In the genomic region with DNA sequence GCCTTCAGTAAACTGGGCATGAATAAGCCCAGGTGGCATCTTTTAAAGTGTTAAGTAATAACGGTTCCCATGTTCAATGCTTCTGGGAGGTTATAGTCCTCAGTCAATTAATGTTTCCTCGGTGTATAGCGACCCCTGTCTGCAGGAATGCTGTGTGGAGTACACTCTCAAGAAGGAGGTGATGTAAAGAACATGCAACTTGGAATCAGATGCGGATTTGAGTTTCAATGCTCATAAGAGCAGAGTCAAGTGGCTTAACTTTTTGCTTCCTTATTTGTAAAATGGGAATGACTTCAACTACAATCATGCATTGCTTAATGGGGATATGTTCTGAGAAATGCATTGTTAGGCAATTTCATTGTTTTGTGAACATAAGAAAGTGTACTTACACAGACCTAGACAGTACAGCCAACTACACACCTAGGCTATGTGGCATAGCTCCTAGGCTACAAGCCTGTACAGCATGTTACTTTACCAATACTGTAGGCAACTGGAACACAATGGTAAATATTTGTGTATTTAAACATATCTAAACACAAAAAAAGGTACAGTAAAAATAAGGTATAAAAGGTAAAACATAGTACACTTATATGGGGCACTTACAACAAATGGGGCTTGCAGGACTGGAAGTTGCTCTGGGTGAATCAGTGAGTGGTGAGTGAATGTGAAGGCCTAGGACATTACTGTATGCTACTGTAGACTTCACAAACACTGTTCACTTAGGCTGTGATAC, we compare ENCODE assay signal across 7 cellular contexts. TPM values are rescaled to one million over a fixed set of nuclear protein-coding genes. Genes with fewer than 3 reads are reported as not detected.
DNase-seq lines count a peak whose midpoint lies in the region; ATAC-seq, FAIRE-seq and TF ChIP-seq lines count a peak whose summit lies in the region.

No MANE protein-coding gene starts in this region.

- ATAC-seq in HG02571 (IDR thresholded peaks at IDR 0.05; ENCODE audit: unreplicated experiment) (peak; percentile 84), K562 (peak; percentile 96)

- H3K4me1 ChIP-seq in K562 (replicated peaks in 1 of 2; ENCODE audit: control insufficient read depth in 2 of 2, insufficient read depth in 2 of 2, low read length in 2 of 2), result peaks cover 0 to 3% of the 10 kb centered on the region in 2 experiments; a peak in 1 of 5 replicates

- H3K27me3 ChIP-seq in K562 (ENCODE audit: control insufficient read depth in 2 of 2, insufficient read depth in 2 of 2, low read length in 2 of 2), result peaks cover 6 to 19% of the 10 kb centered on the region in 2 experiments; a peak in 4 of 5 replicates

- peak; percentile 79 for TF ChIP-seq CTCF in GM12875 (IDR thresholded peaks at IDR 0.05; ENCODE audit: borderline replicate concordance, insufficient read depth, low read depth, low read length)
- TF ChIP-seq CTCF in K562 (IDR thresholded peaks at IDR 0.05 in 2 of 3, conservative IDR thresholded peaks at IDR 0.05 in 1 of 3; ENCODE audit: insufficient read depth in 2 of 3, low read depth in 1 of 3, low read length in 3 of 3), result peak; percentile 79 to 91 (median 82)

- intact Hi-C loops in K562 (cut with micrococcal nuclease), result loop anchor here (1.0 to 5.0 kb wide), 3 partner anchors 52 to 280 kb away; no protein-coding TSS in a partner anchor

- in situ Hi-C loops in K562 (cut with MboI), result no loop called here

- no peak overlapping the region for H3K4me2 ChIP-seq in K562 (ENCODE audit: insufficient read depth, low read length)

- no peaks in the 10 kb centered on the region for H3K9me3 ChIP-seq in K562 (replicated peaks; ENCODE audit: control insufficient read depth, insufficient read depth, low read depth, low read length)

- no peaks in the 10 kb centered on the region for H3K9me1 ChIP-seq in K562 (ENCODE audit: control insufficient read depth, insufficient read depth, low read length)

- BruUV-seq in K562 (replicated peaks; lab: Mats Ljungman, UMichigan), result no TSS peak

- H3K27ac ChIP-seq in K562 (ENCODE audit: extremely low read depth, low read depth, low read length), result no peak overlapping the region

- H3K36me3 Mint-ChIP-seq in immature natural killer cell, result no peaks in the 10 kb centered on the region

- POLR2A ChIA-PET in K562 (lab: Yijun Ruan, JAX), result no interaction called here

- no peak for TF ChIP-seq POLR2A in K562 (conservative IDR thresholded peaks at IDR 0.05)

- 0% methylated on average over 4 of the region's 4 CpGs for WGBS in K562 (ENCODE audit: insufficient coverage, low coverage, missing lambda C conversion rate)

- H3K9ac ChIP-seq in K562 (ENCODE audit: insufficient read depth in 1 of 2, low read depth in 2 of 2, low read length in 2 of 2), result no peak overlapping the region

- no peak overlapping the region for H3K27ac Mint-ChIP-seq in immature natural killer cell

- peaks cover 2 to 6% (median 3%) of the 10 kb centered on the region in 3 donors for H3K27me3 Mint-ChIP-seq in immature natural killer cell (ENCODE audit: low read depth in 3 of 3)

- no peaks in the 10 kb centered on the region for H3K4me1 Mint-ChIP-seq in immature natural killer cell

- peak overlapping the region; percentile 22; the same call in 1 of the 2 replicates for H2AFZ ChIP-seq in K562 (ENCODE audit: low read depth, low read length)

- H3K4me3 ChIP-seq in GM12875 (ENCODE audit: low read depth, low read length), result no peak overlapping the region
- H3K4me3 ChIP-seq in K562, result no peak overlapping the region

- TF ChIP-seq EP300 in K562 (IDR thresholded peaks at IDR 0.05; ENCODE audit: low read length), result peak; percentile 82

- peak; percentile 63 for FAIRE-seq in K562 (lab: Jason Lieb, UNC)

- H3K9me3 Mint-ChIP-seq in immature natural killer cell, result no peaks in the 10 kb centered on the region

- peak; percentile 29 for DNase-seq in NCI-H1092 treated with DMSO at 0.1 percent for 48 hours (lab: John Stamatoyannopoulos, UW)
- DNase-seq in T-helper 22 cell (ENCODE audit: low read depth), result peak; percentile 10
- peak; percentile 47 to 82 (median 58) for DNase-seq in K562 (ENCODE audit: extremely low read depth in 1 of 4, low spot score in 3 of 4)
- DNase-seq in immature natural killer cell, result peak; percentile 24 to 44 (median 41)
- DNase-seq in stimulated activated CD4-positive, alpha-beta T cell treated with anti-CD3 and anti-CD28 coated beads, Interleukin-1b, Interleukin-23, amount 100 ng/mL, for 24 hours (ENCODE audit: low read depth in 4 of 4, low spot score in 1 of 4), result peak in 3 of 4 experiments; percentile 25 to 51 (median 41)

- no peaks in the 10 kb centered on the region for H3K79me2 ChIP-seq in K562 (ENCODE audit: control insufficient read depth, insufficient read depth, low read length)

- no peak overlapping the region for H3K4me3 Mint-ChIP-seq in immature natural killer cell

- H4K20me1 ChIP-seq in K562 (replicated peaks; ENCODE audit: control insufficient read depth, insufficient read depth, low read length), result no peaks in the 10 kb centered on the region; the same call in 1 of the 2 replicates

- no peaks in the 10 kb centered on the region for H3K36me3 ChIP-seq in K562 (ENCODE audit: control insufficient read depth, insufficient read depth, low read length)

- TF ChIP-seq RAD21 in K562 (CRISPR knock-in tag; conservative IDR thresholded peaks at IDR 0.05 in 1 of 2, IDR thresholded peaks at IDR 0.05 in 1 of 2), result peak; percentile 78 to 80

- CTCF ChIA-PET in K562 (lab: Yijun Ruan, JAX; ENCODE audit: low intra/inter-chr PET ratio), result interaction anchor here (0.5 to 1.4 kb wide), 2 partner anchors 267 to 269 kb away, joined by 3 to 4 read pairs; no protein-coding TSS in a partner anchor

TF ChIP-seq in K562, 482 proteins besides CTCF, POLR2A, EP300 and RAD21 (continues in another document):
- TF ChIP-seq ZNF24 (IDR thresholded peaks at IDR 0.05) (no peak), MXI1 (IDR thresholded peaks at IDR 0.05; ENCODE audit: low read depth, low read length) (no peak), NCOA2 (IDR thresholded peaks at IDR 0.05; ENCODE audit: partially characterized antibody in 2 of 2) (no peak), CTBP1 (IDR thresholded peaks at IDR 0.05; ENCODE audit: borderline replicate concordance) (peak; percentile 87; the same call in 1 of the 2 replicates), TAF1 (IDR thresholded peaks at IDR 0.05; ENCODE audit: control insufficient read depth, extremely low read depth, insufficient read depth, low read length, severe bottlenecking) (no peak), KDM5B (IDR thresholded peaks at IDR 0.05; ENCODE audit: insufficient replicate concordance, low read depth, low read length) (no peak), PURB (CRISPR knock-in tag; IDR thresholded peaks at IDR 0.05; ENCODE audit: low read depth) (no peak)

RNA-seq across cellular contexts. Expression of a gene that starts 6.7 kb away (rescaled TPM):
- total RNA-seq in K562 (2011; cell fraction: chromatin; rRNA removed; ENCODE audit: low replicate concordance), result 19.2 and 23.2 TPM in 2 replicates
- total RNA-seq in K562 (2011; cell fraction: nucleolus; rRNA removed), result 8.3 and 10.9 TPM in 2 replicates
- total RNA-seq in K562 (2011; cell fraction: nucleoplasm; rRNA removed), result 17.0 and 21.3 TPM in 2 replicates
- total RNA-seq in K562 (2014; rRNA removed) (72.2 and 79.7 TPM in 2 replicates), K562 (2014; rRNA removed; fragmentation: Illumina TruSeq; extraction: Trizol) (120 and 138 TPM in 2 replicates), K562 (2015; rRNA removed; fragmentation: Illumina TruSeq; extraction: Trizol) (102 and 114 TPM in 2 replicates), K562 (2021) (79.0 and 88.8 TPM in 2 replicates)
- polyA plus RNA-seq in K562 (2011; rRNA removed) (77.0 and 95.6 TPM in 2 replicates), K562 (2014; fragmentation: Illumina TruSeq; extraction: Trizol) (99.3 and 116 TPM in 2 replicates), K562 (2014; fragmentation: Nextera tagmentation; extraction: Ambion mirVana) (100 to 1,000 TPM; 175 to 183 TPM), K562 (2014; rRNA removed) (88.8 and 94.7 TPM in 2 replicates), immature natural killer cell (10 to 100 TPM; 39.2 to 51.3 (median 41.4) TPM)
- polyA plus RNA-seq in K562 (2011; cell fraction: cytosol; rRNA removed), result 26.8 and 52.8 TPM in 2 replicates
- polyA plus RNA-seq in K562 (2011; cell fraction: nucleus; rRNA removed), result 17.0 and 29.5 TPM in 2 replicates
- polyA plus RNA-seq in K562 (2012), result 71.7 and 82.1 TPM in 2 replicates
- polyA minus RNA-seq in K562 (2011; rRNA and poly(A)+ RNA removed), result 77.5 and 78.7 TPM in 2 replicates
- polyA minus RNA-seq in K562 (2011; cell fraction: cytosol; rRNA and poly(A)+ RNA removed), result 43.8 and 60.3 TPM in 2 replicates
- 6.6 and 18.2 TPM in 2 replicates for polyA minus RNA-seq in K562 (2011; cell fraction: nucleus; rRNA and poly(A)+ RNA removed)

RNA-seq across cellular contexts. Expression of a gene that starts 7.6 kb away (rescaled TPM):
- total RNA-seq in K562 (2011; cell fraction: chromatin; rRNA removed; ENCODE audit: low replicate concordance), result not detected in 2 replicates
- total RNA-seq in K562 (2011; cell fraction: nucleolus; rRNA removed), result not detected in 2 replicates
- not detected in 2 replicates for total RNA-seq in K562 (2011; cell fraction: nucleoplasm; rRNA removed)
- total RNA-seq in K562 (2014; rRNA removed), result not detected in 2 replicates
- not detected in 2 replicates for total RNA-seq in K562 (2014; rRNA removed; fragmentation: Illumina TruSeq; extraction: Trizol)
- total RNA-seq in K562 (2015; rRNA removed; fragmentation: Illumina TruSeq; extraction: Trizol), result not detected in 2 replicates
- not detected in 2 replicates for total RNA-seq in K562 (2021)
- not detected in 2 replicates for polyA plus RNA-seq in K562 (2011; rRNA removed)
- polyA plus RNA-seq in K562 (2011; cell fraction: cytosol; rRNA removed), result not detected in 2 replicates
- not detected in 2 replicates for polyA plus RNA-seq in K562 (2011; cell fraction: nucleus; rRNA removed)
- polyA plus RNA-seq in K562 (2012), result not detected in 2 replicates
- not detected in 2 replicates for polyA plus RNA-seq in K562 (2014; fragmentation: Illumina TruSeq; extraction: Trizol)
- not detected for polyA plus RNA-seq in K562 (2014; fragmentation: Nextera tagmentation; extraction: Ambion mirVana)
- polyA plus RNA-seq in K562 (2014; rRNA removed), result not detected in 2 replicates
- not detected in 2 replicates for polyA minus RNA-seq in K562 (2011; rRNA and poly(A)+ RNA removed)
- polyA minus RNA-seq in K562 (2011; cell fraction: cytosol; rRNA and poly(A)+ RNA removed), result not detected in 2 replicates
- polyA minus RNA-seq in K562 (2011; cell fraction: nucleus; rRNA and poly(A)+ RNA removed), result not detected in 2 replicates
- polyA plus RNA-seq in immature natural killer cell, result not detected
